Comparison of ENCODE assay signal across 8 cellular contexts in genomic region chrX:69387559-69388487, GRCh38.
DNase-seq lines count a peak whose midpoint lies in the region; ATAC-seq and TF ChIP-seq lines count a peak whose summit lies in the region.

No MANE protein-coding gene starts in this region.

- H3K36me3 Mint-ChIP-seq in activated CD8-positive, alpha-beta memory T cell treated with anti-CD3 and anti-CD28 coated beads, Interleukin-2, amount 10 ng/mL, durations not matched to agents 7 days and 5 days: no peaks in the 10 kb centered on the region
- H3K36me3 Mint-ChIP-seq in osteocyte (ENCODE audit: unreplicated experiment): no peaks in the 10 kb centered on the region

- H3K4me3 ChIP-seq in foreskin fibroblast (ENCODE audit: low read depth in 1 of 2, low read length in 2 of 2): no peak overlapping the region

- H3K4me3 Mint-ChIP-seq in activated CD8-positive, alpha-beta memory T cell treated with anti-CD3 and anti-CD28 coated beads, Interleukin-2, amount 10 ng/mL, durations not matched to agents 7 days and 5 days: no peak overlapping the region
- H3K4me3 Mint-ChIP-seq in osteocyte (ENCODE audit: unreplicated experiment): no peak overlapping the region

- H3K4me1 Mint-ChIP-seq in activated CD8-positive, alpha-beta memory T cell treated with anti-CD3 and anti-CD28 coated beads, Interleukin-2, amount 10 ng/mL, durations not matched to agents 7 days and 5 days: no peaks in the 10 kb centered on the region
- H3K4me1 Mint-ChIP-seq in osteocyte (ENCODE audit: unreplicated experiment): no peaks in the 10 kb centered on the region

- no peaks in the 10 kb centered on the region for H3K27me3 Mint-ChIP-seq in activated CD8-positive, alpha-beta memory T cell treated with anti-CD3 and anti-CD28 coated beads, Interleukin-2, amount 10 ng/mL, durations not matched to agents 7 days and 5 days
- H3K27me3 Mint-ChIP-seq in osteocyte (ENCODE audit: unreplicated experiment): no peaks in the 10 kb centered on the region

- H3K27ac Mint-ChIP-seq in activated CD8-positive, alpha-beta memory T cell treated with anti-CD3 and anti-CD28 coated beads, Interleukin-2, amount 10 ng/mL, durations not matched to agents 7 days and 5 days: no peak overlapping the region
- H3K27ac Mint-ChIP-seq in osteocyte (ENCODE audit: unreplicated experiment): no peak overlapping the region

- ATAC-seq in activated CD8-positive, alpha-beta memory T cell treated with anti-CD3 and anti-CD28 coated beads, Interleukin-2, amount 10 ng/mL, durations not matched to agents 7 days and 5 days: peak; percentile 39
- ATAC-seq in HG03135 (IDR thresholded peaks at IDR 0.05; ENCODE audit: unreplicated experiment): no peak

- CTCF ChIA-PET in activated CD8-positive, alpha-beta memory T cell treated with anti-CD3 and anti-CD28 coated beads, Interleukin-2, amount 10 ng/mL, durations not matched to agents 7 days and 5 days (lab: Charles Lee): interaction anchor here (0.7 to 1.7 kb wide), 4 partner anchors 14 to 564 kb away, joined by 3 to 6 read pairs (median 4); no protein-coding TSS in a partner anchor

- peak; percentile 45 for DNase-seq in COLO829 (ENCODE audit: low spot score)
- DNase-seq in GM20000 (ENCODE audit: low spot score): peak; percentile 54
- peak; percentile 83 for DNase-seq in NCI-H2227 (lab: John Stamatoyannopoulos, UW; ENCODE audit: unreplicated experiment)
- DNase-seq in activated CD8-positive, alpha-beta memory T cell treated with anti-CD3 and anti-CD28 coated beads, Interleukin-2, amount 10 ng/mL, durations not matched to agents 7 days and 5 days: peak; percentile 43
- DNase-seq in foreskin fibroblast: peak; percentile 3 to 33
- peak; percentile 80 for DNase-seq in osteocyte (ENCODE audit: extremely low spot score, unreplicated experiment)
- DNase-seq in NCI-H2029 treated with DMSO at 0.1 percent for 48 hours (lab: John Stamatoyannopoulos, UW): no peak

- no peaks in the 10 kb centered on the region for H3K9me3 Mint-ChIP-seq in activated CD8-positive, alpha-beta memory T cell treated with anti-CD3 and anti-CD28 coated beads, Interleukin-2, amount 10 ng/mL, durations not matched to agents 7 days and 5 days (ENCODE audit: low read depth)
- H3K9me3 Mint-ChIP-seq in osteocyte (ENCODE audit: unreplicated experiment): no peaks in the 10 kb centered on the region

- peak; percentile 49 for TF ChIP-seq CTCF in GM20000 (IDR thresholded peaks at IDR 0.05; ENCODE audit: extremely low read depth, missing control alignments)
- TF ChIP-seq CTCF in foreskin fibroblast (IDR thresholded peaks at IDR 0.05; ENCODE audit: low read depth, low read length): peak; percentile 70
- peak; percentile 60 for TF ChIP-seq CTCF in osteocyte (IDR thresholded peaks at IDR 0.05)
